ENCODE assay signal across 19 cellular contexts in the genomic region with DNA sequence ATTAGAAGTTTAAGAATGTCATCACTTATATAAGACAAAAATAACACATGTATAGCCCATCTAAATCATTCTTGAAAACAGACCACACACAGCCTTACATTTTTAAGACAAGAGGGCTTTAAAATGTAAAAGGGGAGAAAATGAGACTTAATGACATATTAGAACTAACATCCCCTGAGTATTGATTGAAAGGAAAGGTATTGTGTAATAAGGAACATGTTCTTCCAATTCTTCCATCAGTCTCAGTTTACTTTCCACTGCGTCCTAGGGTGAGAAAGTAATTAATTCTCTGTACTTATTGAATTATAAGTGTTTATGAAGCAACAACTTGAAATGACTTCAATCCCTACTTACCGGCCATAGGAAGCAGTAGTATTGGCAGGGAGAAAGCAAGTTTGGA.
DNase-seq lines count a peak whose midpoint lies in the region; ATAC-seq, FAIRE-seq and TF ChIP-seq lines count a peak whose summit lies in the region.
"Had no signal": no experiment of that assay in that cellular context is flagged by ENCODE, and none has a peak within 500 bp of the region (broad histone marks: within the 10 kb centered on the region; RNA-seq: fewer than 3 reads in every experiment).

No MANE protein-coding gene starts in this region.

- H2AK5ac ChIP-seq in IMR-90 (ENCODE audit: low read depth, low read length): no peak overlapping the region

- H3K27me3 ChIP-seq in IMR-90 (ENCODE audit: control insufficient read depth, insufficient read depth, low read length) (no peaks in the 10 kb centered on the region), keratinocyte (ENCODE audit: control insufficient read depth, extremely low read depth, insufficient read depth, low read length) (no peaks in the 10 kb centered on the region), aorta (ENCODE audit: control insufficient read depth in 1 of 2, insufficient read depth in 2 of 2, low read length in 1 of 2) (no peaks in the 10 kb centered on the region), WERI-Rb-1 (ENCODE audit: insufficient read depth, low read depth, severe bottlenecking) (no peaks in the 10 kb centered on the region)
- H3K27me3 ChIP-seq: BLaER1 treated with 17β-estradiol and CSF1 and Interleukin-3, amounts not matched to agents 10 nM and 100 nM had no signal

- TF ChIP-seq POLR2A in IMR-90 (IDR thresholded peaks at IDR 0.05; ENCODE audit: low read depth, low read length): no peak

- H3K4ac ChIP-seq in IMR-90 (ENCODE audit: low read depth, low read length): no peak overlapping the region

- H3K23ac ChIP-seq in IMR-90 (ENCODE audit: low read depth, low read length): no peak overlapping the region

- H3K4me3 ChIP-seq in IMR-90 (ENCODE audit: insufficient read depth, low read depth, low read length): no peak overlapping the region
- H3K4me3 ChIP-seq in keratinocyte (ENCODE audit: control insufficient read depth in 2 of 3, extremely low read depth in 1 of 3, insufficient read depth in 2 of 3, low read depth in 1 of 3, low read length in 3 of 3): no peak overlapping the region
- no peak overlapping the region for H3K4me3 ChIP-seq in aorta (ENCODE audit: low read length in 2 of 2)
- no peak overlapping the region for H3K4me3 ChIP-seq in WERI-Rb-1 (ENCODE audit: low read depth, low read length)
- H3K4me3 ChIP-seq: BLaER1 treated with 17β-estradiol and CSF1 and Interleukin-3, amounts not matched to agents 10 nM and 100 nM had no signal

- no peak overlapping the region for H2AK9ac ChIP-seq in IMR-90 (replicated peaks; ENCODE audit: low read depth, low read length, poor library complexity)

- no peaks in the 10 kb centered on the region for H3K9me1 ChIP-seq in IMR-90 (ENCODE audit: insufficient read depth, low read length)
- no peaks in the 10 kb centered on the region for H3K9me1 ChIP-seq in keratinocyte (ENCODE audit: control insufficient read depth, extremely low read depth, insufficient read depth, low read length)

- H3K27ac ChIP-seq in IMR-90 (ENCODE audit: insufficient read depth, low read length) (no peak overlapping the region), keratinocyte (ENCODE audit: control insufficient read depth, insufficient read depth, low read length) (no peak overlapping the region), aorta (ENCODE audit: low read depth in 1 of 2, low read length in 2 of 2) (no peak overlapping the region), WERI-Rb-1 (no peak overlapping the region)
- H3K27ac ChIP-seq: BLaER1 treated with 17β-estradiol and CSF1 and Interleukin-3, amounts not matched to agents 10 nM and 100 nM; C4-2B had no signal

- H3K9me3 ChIP-seq in IMR-90 (ENCODE audit: control insufficient read depth, insufficient read depth, low read length): no peaks in the 10 kb centered on the region
- H3K9me3 ChIP-seq in keratinocyte (ENCODE audit: control insufficient read depth, low read depth, low read length): no peaks in the 10 kb centered on the region
- no peaks in the 10 kb centered on the region for H3K9me3 ChIP-seq in aorta (ENCODE audit: control insufficient read depth, low read length)
- H3K9me3 ChIP-seq in WERI-Rb-1 (ENCODE audit: severe bottlenecking): no peaks in the 10 kb centered on the region
- H3K9me3 ChIP-seq: BLaER1 treated with 17β-estradiol and CSF1 and Interleukin-3, amounts not matched to agents 10 nM and 100 nM; Caco-2 had no signal

- TF ChIP-seq CTCF in IMR-90 (conservative IDR thresholded peaks at IDR 0.05; ENCODE audit: low read depth, low read length) (no peak), keratinocyte (optimal IDR thresholded peaks at IDR 0.05 in 1 of 3, IDR thresholded peaks at IDR 0.05 in 1 of 3, conservative IDR thresholded peaks at IDR 0.05 in 1 of 3; ENCODE audit: extremely low read depth in 1 of 3, insufficient read depth in 2 of 3, low read length in 3 of 3) (no peak), WERI-Rb-1 (IDR thresholded peaks at IDR 0.05; ENCODE audit: low read depth, low read length) (no peak)

- H4K5ac ChIP-seq in IMR-90 (ENCODE audit: low read depth, low read length): no peak overlapping the region

- H3K79me2 ChIP-seq in keratinocyte (ENCODE audit: control insufficient read depth, insufficient read depth, low read length): no peaks in the 10 kb centered on the region

- CTCF ChIA-PET in IMR-90 (lab: Yijun Ruan, JAX): no interaction called here

- intact Hi-C loops in IMR-90 (cut with micrococcal nuclease): no loop called here
- intact Hi-C loops in aorta (cut with DNase I): no loop called here

- POLR2A ChIA-PET in IMR-90 (lab: Charles Lee; ENCODE audit: unreplicated experiment): no interaction called here

- H4K91ac ChIP-seq in IMR-90 (ENCODE audit: insufficient read depth, low read depth, low read length): no peak overlapping the region

- no peak overlapping the region for H3K4me2 ChIP-seq in IMR-90 (ENCODE audit: low read depth, low read length)
- H3K4me2 ChIP-seq in keratinocyte (ENCODE audit: control insufficient read depth, extremely low read depth, insufficient read depth, low read depth, low read length): no peak overlapping the region
- H3K4me2 ChIP-seq: BLaER1 treated with 17β-estradiol and CSF1 and Interleukin-3, amounts not matched to agents 10 nM and 100 nM had no signal

- H2BK120ac ChIP-seq in IMR-90 (ENCODE audit: low read depth, low read length): no peak overlapping the region

- H3K14ac ChIP-seq in IMR-90 (replicated peaks; ENCODE audit: low read depth, low read length): no peak overlapping the region

- ATAC-seq in IMR-90 (ENCODE audit: low read depth) (no peak), aorta (ENCODE audit: low FRiP score) (peak; percentile 56)
- ATAC-seq: CD8-positive, alpha-beta T cell had no signal

- H3K9ac ChIP-seq in IMR-90 (ENCODE audit: low read depth, low read length): no peak overlapping the region
- H3K9ac ChIP-seq in keratinocyte (ENCODE audit: control insufficient read depth, extremely low read depth, insufficient read depth, low read length): no peak overlapping the region
- H3K9ac ChIP-seq: BLaER1 treated with 17β-estradiol and CSF1 and Interleukin-3, amounts not matched to agents 10 nM and 100 nM had no signal

- peak; percentile 45 for FAIRE-seq in GM19239 (lab: Jason Lieb, UNC)
- FAIRE-seq in keratinocyte (lab: Jason Lieb, UNC): peak; percentile 44
- FAIRE-seq: D721Med, GM12891 had no signal

- in situ Hi-C loops in IMR-90 (cut with MboI; ENCODE audit: low sequenced_read_pairs): no loop called here

- dilution Hi-C loops in IMR-90 (cut with HindIII; ENCODE audit: low sequenced_read_pairs, unreplicated experiment): no loop called here
- dilution Hi-C loops in keratinocyte (cut with MboI; ENCODE audit: extremely low pct_ligation_motif_present, low sequenced_read_pairs): no loop called here

- H3K18ac ChIP-seq in IMR-90 (ENCODE audit: low read depth, low read length): no peak overlapping the region

- no peak overlapping the region for H3K56ac ChIP-seq in IMR-90 (ENCODE audit: extremely low read depth, insufficient read depth, low read length)

- TF ChIP-seq RAD21 in IMR-90 (IDR thresholded peaks at IDR 0.05; ENCODE audit: low read length): no peak

- H3K36me3 ChIP-seq in IMR-90 (ENCODE audit: control insufficient read depth, insufficient read depth, low read length) (no peaks in the 10 kb centered on the region), keratinocyte (ENCODE audit: control insufficient read depth in 2 of 2, extremely low read depth in 1 of 2, insufficient read depth in 2 of 2, low read length in 2 of 2) (no peaks in the 10 kb centered on the region), aorta (ENCODE audit: control insufficient read depth in 1 of 2, insufficient read depth in 2 of 2, low read length in 1 of 2) (no peaks in the 10 kb centered on the region), WERI-Rb-1 (no peaks in the 10 kb centered on the region)
- H3K36me3 ChIP-seq: BLaER1 treated with 17β-estradiol and CSF1 and Interleukin-3, amounts not matched to agents 10 nM and 100 nM had no signal

- H3K79me1 ChIP-seq in IMR-90 (ENCODE audit: low read depth in 1 of 2, low read length in 2 of 2): peaks cover 0 to 3% of the 10 kb centered on the region in 2 experiments; a peak in 1 of 4 replicates

- H4K20me1 ChIP-seq in IMR-90 (ENCODE audit: insufficient read depth, low read length): no peaks in the 10 kb centered on the region
- no peaks in the 10 kb centered on the region for H4K20me1 ChIP-seq in keratinocyte (ENCODE audit: control insufficient read depth, extremely low read depth, insufficient read depth, low read length)
- H4K20me1 ChIP-seq: BLaER1 treated with 17β-estradiol and CSF1 and Interleukin-3, amounts not matched to agents 10 nM and 100 nM had no signal

- H3K4me1 ChIP-seq in IMR-90 (ENCODE audit: control insufficient read depth, insufficient read depth, low read length) (peaks cover under 1% of the 10 kb centered on the region), keratinocyte (ENCODE audit: control insufficient read depth, extremely low read depth, insufficient read depth, low read length) (no peaks in the 10 kb centered on the region), aorta (ENCODE audit: control insufficient read depth in 1 of 2, insufficient read depth in 2 of 2, low read length in 2 of 2) (no peaks in the 10 kb centered on the region)
- H3K4me1 ChIP-seq: BLaER1 treated with 17β-estradiol and CSF1 and Interleukin-3, amounts not matched to agents 10 nM and 100 nM; Caco-2 had no signal

- H4K8ac ChIP-seq in IMR-90 (ENCODE audit: low read depth in 2 of 2, low read length in 2 of 2): no peak overlapping the region

- DNase-seq in GM19239 (ENCODE audit: insufficient read length, low spot score) (no peak), IMR-90 (no peak), keratinocyte (ENCODE audit: low read depth, low spot score) (no peak), aorta (no peak), WERI-Rb-1 (no peak), NCI-H2227 treated with DMSO at 0.1 percent for 48 hours (lab: John Stamatoyannopoulos, UW) (no peak), LoVo (ENCODE audit: low spot score) (no peak)
- DNase-seq: 8988T; AML-193; Caco-2; Calu3; CD4-positive, alpha-beta T cell; CD8-positive, alpha-beta T cell; DMS79 treated with DMSO at 0.1 percent for 48 hours; GF-D8 had no signal

- BruUV-seq in IMR-90 (replicated peaks; lab: Mats Ljungman, UMichigan): no TSS peak

- no peak overlapping the region for H2BK20ac ChIP-seq in IMR-90 (ENCODE audit: low read depth, low read length)

- no CpG with 5 or more reads among the region's 2 CpGs for WGBS in IMR-90 (ENCODE audit: extremely low coverage in 2 of 2, insufficient read length in 1 of 2), 2 experiments
- WGBS in aorta, 2 donors: 93 to 94% methylated on average over 2 of the region's 2 CpGs

- H2BK5ac ChIP-seq in IMR-90 (ENCODE audit: low read depth, low read length, poor library complexity, severe bottlenecking): no peak overlapping the region

- no peak overlapping the region for H2BK15ac ChIP-seq in IMR-90 (ENCODE audit: low read depth, low read length)

- H2AFZ ChIP-seq in IMR-90 (replicated peaks; ENCODE audit: low read length, poor library complexity) (no peak overlapping the region), keratinocyte (ENCODE audit: control insufficient read depth, low read length) (no peak overlapping the region)

TF ChIP-seq in IMR-90, 13 proteins besides CTCF, POLR2A, EP300 and RAD21:
- TF ChIP-seq RCOR1 (IDR thresholded peaks at IDR 0.05; ENCODE audit: insufficient replicate concordance, low read length) (no peak), CEBPB (IDR thresholded peaks at IDR 0.05; ENCODE audit: low read depth, low read length) (peak; percentile 76)
TF ChIP-seq in IMR-90: peak in this region for 1.
